Comparison of ENCODE assay signal across 29 cellular contexts in the genomic region with DNA sequence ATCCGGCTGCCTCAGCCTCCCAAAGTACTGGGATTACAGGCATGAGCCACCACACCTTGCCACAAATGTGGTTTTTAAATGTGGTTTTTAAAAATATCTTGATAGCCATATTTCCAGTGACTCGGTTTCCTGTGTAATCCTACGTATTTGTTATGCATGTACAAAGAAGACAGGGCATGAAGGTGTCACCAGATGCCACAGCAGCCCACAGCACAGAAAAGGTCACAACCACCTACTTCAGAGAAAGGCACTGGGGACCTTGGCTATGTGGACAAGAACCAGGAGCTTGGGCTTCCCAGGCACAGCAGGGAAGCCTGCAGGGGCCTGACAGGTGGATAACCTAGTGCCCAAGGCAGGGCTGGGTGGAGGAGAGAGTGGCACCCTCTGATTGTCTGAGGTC. TPM values are rescaled to one million over a fixed set of nuclear protein-coding genes. Genes with fewer than 3 reads are reported as not detected.
DNase-seq lines count a peak whose midpoint lies in the region; ATAC-seq lines count a peak whose summit lies in the region.
"Had no signal": no experiment of that assay in that cellular context is flagged by ENCODE, and none has a peak within 500 bp of the region (broad histone marks: within the 10 kb centered on the region; RNA-seq: fewer than 3 reads in every experiment).

No MANE protein-coding gene starts in this region.

- H3K4me3 Mint-ChIP-seq in activated CD4-positive, alpha-beta T cell treated with anti-CD3 and anti-CD28 coated beads for 36 hours, result no peak overlapping the region
- peak overlapping the region; percentile 84 for H3K4me3 Mint-ChIP-seq in activated T-helper 1 cell treated with anti-CD3 and anti-CD28 coated beads, Interleukin-12 subunit alpha, Interleukin-12 subunit beta, Interleukin-2, Interleukin-4 antibody, amounts not matched to agents 30 ng/mL and 10 ng/mL and 1 ng/mL, durations not matched to agents 14 hours and 24 hours and 36 hours
- peak overlapping the region; percentile 42 for H3K4me3 Mint-ChIP-seq in stimulated activated naive CD8-positive, alpha-beta T cell treated with anti-CD3 and anti-CD28 coated beads, Interleukin-15, Interleukin-2, amounts not matched to agents 100 ng/mL and 50 ng/mL, for 24 hours
- H3K4me3 Mint-ChIP-seq: CD8-positive, alpha-beta T cell; HFFc6; immature natural killer cell had no signal

- H3K27me3 ChIP-seq in right cardiac atrium (ENCODE audit: control insufficient read depth, insufficient read depth), result no peaks in the 10 kb centered on the region
- H3K27me3 ChIP-seq: body of pancreas, gastrocnemius medialis, sigmoid colon, stomach, thyroid gland had no signal

- H3K27me3 Mint-ChIP-seq in activated CD4-positive, alpha-beta T cell treated with anti-CD3 and anti-CD28 coated beads for 36 hours, result no peaks in the 10 kb centered on the region
- no peaks in the 10 kb centered on the region for H3K27me3 Mint-ChIP-seq in activated T-helper 1 cell treated with anti-CD3 and anti-CD28 coated beads, Interleukin-12 subunit alpha, Interleukin-12 subunit beta, Interleukin-2, Interleukin-4 antibody, amounts not matched to agents 30 ng/mL and 10 ng/mL and 1 ng/mL, durations not matched to agents 14 hours and 24 hours and 36 hours (ENCODE audit: insufficient read depth)
- H3K27me3 Mint-ChIP-seq in stimulated activated naive CD8-positive, alpha-beta T cell treated with anti-CD3 and anti-CD28 coated beads, Interleukin-15, Interleukin-2, amounts not matched to agents 100 ng/mL and 50 ng/mL, for 24 hours, result no peaks in the 10 kb centered on the region

- no peak overlapping the region for H3K27ac Mint-ChIP-seq in activated CD4-positive, alpha-beta T cell treated with anti-CD3 and anti-CD28 coated beads for 36 hours
- peak overlapping the region; percentile 86 for H3K27ac Mint-ChIP-seq in activated T-helper 1 cell treated with anti-CD3 and anti-CD28 coated beads, Interleukin-12 subunit alpha, Interleukin-12 subunit beta, Interleukin-2, Interleukin-4 antibody, amounts not matched to agents 30 ng/mL and 10 ng/mL and 1 ng/mL, durations not matched to agents 14 hours and 24 hours and 36 hours
- H3K27ac Mint-ChIP-seq in stimulated activated naive CD8-positive, alpha-beta T cell treated with anti-CD3 and anti-CD28 coated beads, Interleukin-15, Interleukin-2, amounts not matched to agents 100 ng/mL and 50 ng/mL, for 24 hours, result peak overlapping the region; percentile 78
- H3K27ac Mint-ChIP-seq: CD8-positive, alpha-beta T cell; HFFc6 had no signal

- intact Hi-C loops in activated CD4-positive, alpha-beta T cell treated with anti-CD3 and anti-CD28 coated beads for 36 hours (cut with DNase I, micrococcal nuclease), result loop anchor here in 1 of 2 experiments (5.0 kb wide), 1 partner anchor 96 kb away; no protein-coding TSS in a partner anchor
- intact Hi-C loops in right cardiac atrium (cut with DNase I), result no loop called here
- intact Hi-C loops in left ventricle myocardium superior (cut with micrococcal nuclease), result no loop called here
- intact Hi-C loops in activated T-helper 1 cell treated with anti-CD3 and anti-CD28 coated beads, Interleukin-12 subunit alpha, Interleukin-12 subunit beta, Interleukin-2, Interleukin-4 antibody, amounts not matched to agents 30 ng/mL and 10 ng/mL and 1 ng/mL, durations not matched to agents 14 hours and 24 hours and 36 hours (cut with micrococcal nuclease), result loop anchor here (1.0 kb wide), 2 partner anchors 95 to 170 kb away; no protein-coding TSS in a partner anchor

- ATAC-seq in activated CD4-positive, alpha-beta T cell treated with anti-CD3 and anti-CD28 coated beads for 36 hours, result peak; percentile 54
- ATAC-seq in right cardiac atrium (no peak), left ventricle myocardium superior (no peak)
- ATAC-seq: body of pancreas; CD8-positive, alpha-beta T cell; gastrocnemius medialis; left colon had no signal

- POLR2A ChIA-PET in activated CD4-positive, alpha-beta T cell treated with anti-CD3 and anti-CD28 coated beads for 36 hours (lab: Charles Lee), result no interaction called here

- CTCF ChIA-PET in activated CD4-positive, alpha-beta T cell treated with anti-CD3 and anti-CD28 coated beads for 36 hours (lab: Charles Lee), result interaction anchor here (0.7 to 1.0 kb wide), 3 partner anchors 10 to 65 kb away, joined by 3 to 5 read pairs (median 5); no protein-coding TSS in a partner anchor

- no peaks in the 10 kb centered on the region for H3K36me3 Mint-ChIP-seq in activated CD4-positive, alpha-beta T cell treated with anti-CD3 and anti-CD28 coated beads for 36 hours (ENCODE audit: low read depth)
- peaks cover 18% of the 10 kb centered on the region for H3K36me3 Mint-ChIP-seq in activated T-helper 1 cell treated with anti-CD3 and anti-CD28 coated beads, Interleukin-12 subunit alpha, Interleukin-12 subunit beta, Interleukin-2, Interleukin-4 antibody, amounts not matched to agents 30 ng/mL and 10 ng/mL and 1 ng/mL, durations not matched to agents 14 hours and 24 hours and 36 hours (ENCODE audit: low read depth)
- no peaks in the 10 kb centered on the region for H3K36me3 Mint-ChIP-seq in stimulated activated naive CD8-positive, alpha-beta T cell treated with anti-CD3 and anti-CD28 coated beads, Interleukin-15, Interleukin-2, amounts not matched to agents 100 ng/mL and 50 ng/mL, for 24 hours (ENCODE audit: low read depth)
- H3K36me3 Mint-ChIP-seq: CD8-positive, alpha-beta T cell; immature natural killer cell had no signal

- no peaks in the 10 kb centered on the region for H3K9me3 Mint-ChIP-seq in activated CD4-positive, alpha-beta T cell treated with anti-CD3 and anti-CD28 coated beads for 36 hours (ENCODE audit: low read depth)
- H3K9me3 Mint-ChIP-seq in activated T-helper 1 cell treated with anti-CD3 and anti-CD28 coated beads, Interleukin-12 subunit alpha, Interleukin-12 subunit beta, Interleukin-2, Interleukin-4 antibody, amounts not matched to agents 30 ng/mL and 10 ng/mL and 1 ng/mL, durations not matched to agents 14 hours and 24 hours and 36 hours, result no peaks in the 10 kb centered on the region
- H3K9me3 Mint-ChIP-seq in stimulated activated naive CD8-positive, alpha-beta T cell treated with anti-CD3 and anti-CD28 coated beads, Interleukin-15, Interleukin-2, amounts not matched to agents 100 ng/mL and 50 ng/mL, for 24 hours, result no peaks in the 10 kb centered on the region
- H3K9me3 Mint-ChIP-seq: CD8-positive, alpha-beta T cell; HFFc6; immature natural killer cell had no signal

- H3K9me3 ChIP-seq in right cardiac atrium (ENCODE audit: control insufficient read depth, low read length), result no peaks in the 10 kb centered on the region
- H3K9me3 ChIP-seq: body of pancreas, gastrocnemius medialis, sigmoid colon, SK-N-SH, stomach, thyroid gland had no signal

- 92% methylated on average over 3 of the region's 3 CpGs for WGBS in right cardiac atrium

- DNase-seq in activated CD4-positive, alpha-beta T cell treated with anti-CD3 and anti-CD28 coated beads for 36 hours, result peak; percentile 49
- DNase-seq in activated CD4-positive, alpha-beta T cell treated with anti-CD3 and anti-CD28 coated beads, Interleukin-2, amount 50 U/mL, for 1 hour, result no peak
- peak in 2 of 3 donors; percentile 23 to 28 for DNase-seq in right cardiac atrium
- no peak for DNase-seq in left ventricle myocardium superior
- DNase-seq in activated T-helper 1 cell treated with anti-CD3 and anti-CD28 coated beads, Interleukin-12 subunit alpha, Interleukin-12 subunit beta, Interleukin-2, Interleukin-4 antibody, amounts not matched to agents 30 ng/mL and 10 ng/mL and 1 ng/mL, durations not matched to agents 14 hours and 24 hours and 36 hours (ENCODE audit: low spot score), result no peak
- no peak for DNase-seq in NCI-H1092 treated with DMSO at 0.1 percent for 48 hours (lab: John Stamatoyannopoulos, UW)
- no peak for DNase-seq in NCI-H1436 treated with DMSO at 0.1 percent for 48 hours (lab: John Stamatoyannopoulos, UW)
- DNase-seq: 8988T; activated T-cell treated with anti-CD3 and anti-CD28 coated beads, Interleukin-2, amount 50 U/mL, for 1 hour; body of pancreas; CD8-positive, alpha-beta T cell; cerebellar nuclear complex; DMS 273 treated with DMSO at 0.1 percent for 48 hours; EL; gastrocnemius medialis; GM23248; HFFc6; hippocampal formation; immature natural killer cell; left colon; NCI-H1694 treated with DMSO at 0.1 percent for 48 hours; sigmoid colon; SK-N-SH; stomach; thyroid gland had no signal

- H3K4me1 Mint-ChIP-seq in activated CD4-positive, alpha-beta T cell treated with anti-CD3 and anti-CD28 coated beads for 36 hours, result peaks cover 54% of the 10 kb centered on the region
- peaks cover 96% of the 10 kb centered on the region for H3K4me1 Mint-ChIP-seq in activated T-helper 1 cell treated with anti-CD3 and anti-CD28 coated beads, Interleukin-12 subunit alpha, Interleukin-12 subunit beta, Interleukin-2, Interleukin-4 antibody, amounts not matched to agents 30 ng/mL and 10 ng/mL and 1 ng/mL, durations not matched to agents 14 hours and 24 hours and 36 hours (ENCODE audit: low read depth)
- H3K4me1 Mint-ChIP-seq in stimulated activated naive CD8-positive, alpha-beta T cell treated with anti-CD3 and anti-CD28 coated beads, Interleukin-15, Interleukin-2, amounts not matched to agents 100 ng/mL and 50 ng/mL, for 24 hours (ENCODE audit: low read depth), result peaks cover 45% of the 10 kb centered on the region

- peaks cover 2% of the 10 kb centered on the region for H3K4me1 ChIP-seq in right cardiac atrium (ENCODE audit: control insufficient read depth, insufficient read depth, low read length)
- H3K4me1 ChIP-seq: body of pancreas, stomach, thyroid gland had no signal

- no peak overlapping the region for H3K27ac ChIP-seq in right cardiac atrium (ENCODE audit: low read length)
- H3K27ac ChIP-seq: body of pancreas, gastrocnemius medialis, GM23248, RWPE1, sigmoid colon, stomach, thyroid gland had no signal

- no peak overlapping the region for H3K4me3 ChIP-seq in right cardiac atrium (ENCODE audit: low read length)
- H3K4me3 ChIP-seq: body of pancreas, gastrocnemius medialis, GM23248, sigmoid colon, stomach, thyroid gland had no signal

RNA-seq across cellular contexts. Expression of a gene that starts 38.0 kb away (rescaled TPM):
- total RNA-seq in activated CD4-positive, alpha-beta T cell treated with anti-CD3 and anti-CD28 coated beads for 36 hours, result not detected
- total RNA-seq in right cardiac atrium (under 1 TPM in 1 of 4 donors, not detected in 3; 0.20 TPM), left ventricle myocardium superior (not detected)
- polyA plus RNA-seq in right cardiac atrium, result not detected
- not detected in 2 replicates for total RNA-seq in activated T-helper 1 cell treated with anti-CD3 and anti-CD28 coated beads, Interleukin-12 subunit alpha, Interleukin-12 subunit beta, Interleukin-2, Interleukin-4 antibody, amounts not matched to agents 30 ng/mL and 10 ng/mL and 1 ng/mL, durations not matched to agents 14 hours and 24 hours and 36 hours
- total RNA-seq: body of pancreas, dermis microvascular lymphatic vessel endothelial cell, gastrocnemius medialis, posterior vena cava, stomach, thyroid gland had no signal
- polyA plus RNA-seq: immature natural killer cell had no signal

RNA-seq across cellular contexts. Expression of a gene that starts 43.1 kb away (rescaled TPM):
- total RNA-seq in activated CD4-positive, alpha-beta T cell treated with anti-CD3 and anti-CD28 coated beads for 36 hours, result 10 to 100 TPM; 50.1 to 69.2 TPM
- total RNA-seq in right cardiac atrium, result 10 to 100 TPM; 45.0 to 55.2 (median 48.6) TPM
- polyA plus RNA-seq in right cardiac atrium, result 78.1 TPM
- total RNA-seq in left ventricle myocardium superior, result 66.5 TPM
- 67.1 and 67.3 TPM in 2 replicates for total RNA-seq in activated T-helper 1 cell treated with anti-CD3 and anti-CD28 coated beads, Interleukin-12 subunit alpha, Interleukin-12 subunit beta, Interleukin-2, Interleukin-4 antibody, amounts not matched to agents 30 ng/mL and 10 ng/mL and 1 ng/mL, durations not matched to agents 14 hours and 24 hours and 36 hours

RNA-seq across cellular contexts. Expression of a gene that starts 59.1 kb away (rescaled TPM):
- total RNA-seq in activated CD4-positive, alpha-beta T cell treated with anti-CD3 and anti-CD28 coated beads for 36 hours, result 10 to 100 TPM; 13.4 to 15.0 TPM
- 10 to 100 TPM in 3 of 4 donors, 1 to 10 TPM in 1; 9.1 to 10.7 (median 10.2) TPM for total RNA-seq in right cardiac atrium
- polyA plus RNA-seq in right cardiac atrium, result 9.8 TPM
- 9.7 TPM for total RNA-seq in left ventricle myocardium superior
- 24.0 TPM in 2 replicates for total RNA-seq in activated T-helper 1 cell treated with anti-CD3 and anti-CD28 coated beads, Interleukin-12 subunit alpha, Interleukin-12 subunit beta, Interleukin-2, Interleukin-4 antibody, amounts not matched to agents 30 ng/mL and 10 ng/mL and 1 ng/mL, durations not matched to agents 14 hours and 24 hours and 36 hours

Comparison
In these comparisons a context has a peak if more than half of its experiments do, and no peak if none do; other contexts are left out.
1. DNase-seq: peak in activated CD4-positive, alpha-beta T cell treated with anti-CD3 and anti-CD28 coated beads for 36 hours (single experiment) and right cardiac atrium (2 of 3); none in activated CD4-positive, alpha-beta T cell treated with anti-CD3 and anti-CD28 coated beads, Interleukin-2, amount 50 U/mL, for 1 hour (single experiment), left ventricle myocardium superior (single experiment), activated T-helper 1 cell treated with anti-CD3 and anti-CD28 coated beads, Interleukin-12 subunit alpha, Interleukin-12 subunit beta, Interleukin-2, Interleukin-4 antibody, amounts not matched to agents 30 ng/mL and 10 ng/mL and 1 ng/mL, durations not matched to agents 14 hours and 24 hours and 36 hours (single experiment), NCI-H1092 treated with DMSO at 0.1 percent for 48 hours (single experiment) and NCI-H1436 treated with DMSO at 0.1 percent for 48 hours (single experiment).